ENCODE assay signal across 9 cellular contexts in the genomic region with DNA sequence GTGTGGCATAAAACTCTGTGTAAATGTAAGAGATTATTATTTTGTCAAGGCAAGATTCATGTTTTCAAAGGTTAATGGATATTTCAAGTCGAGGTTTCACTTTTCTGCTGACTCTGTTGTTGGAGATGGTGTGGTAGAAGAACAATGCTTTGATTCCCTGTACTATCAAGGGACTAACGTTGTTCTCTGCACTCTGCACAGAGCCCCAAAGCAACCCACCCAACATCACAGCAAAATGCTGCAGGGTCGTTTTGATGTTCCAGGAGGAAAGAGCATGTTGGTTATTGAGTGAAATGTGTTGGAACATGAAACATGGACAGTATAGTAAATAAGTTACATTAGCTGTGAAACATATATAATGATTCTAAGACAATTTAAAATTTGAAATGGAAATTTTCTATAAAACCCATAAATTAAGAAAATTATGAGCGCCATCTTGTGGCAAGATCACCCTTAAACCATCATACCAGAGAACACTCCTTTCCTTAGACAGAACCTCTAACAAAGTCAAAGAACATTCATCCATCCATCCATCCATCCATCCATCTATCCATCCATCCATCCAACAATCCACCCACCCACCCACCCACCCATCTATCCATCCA.
DNase-seq lines count a peak whose midpoint lies in the region; ATAC-seq and TF ChIP-seq lines count a peak whose summit lies in the region.
"Had no signal": no experiment of that assay in that cellular context is flagged by ENCODE, and none has a peak within 500 bp of the region (broad histone marks: within the 10 kb centered on the region; RNA-seq: fewer than 3 reads in every experiment).

No MANE protein-coding gene starts in this region.

- no peak overlapping the region for H3K4me3 ChIP-seq in LNCaP clone FGC (ENCODE audit: low read depth, low read length)
- H3K4me3 ChIP-seq in lower lobe of right lung = no peak overlapping the region
- no peak overlapping the region for H3K4me3 ChIP-seq in suprapubic skin

- TF ChIP-seq CTCF in LNCaP clone FGC (IDR thresholded peaks at IDR 0.05; ENCODE audit: control insufficient read depth, extremely low read depth, insufficient read depth) = peak; percentile 49
- peak; percentile 49 for TF ChIP-seq CTCF in lower lobe of right lung (IDR thresholded peaks at IDR 0.05)
- TF ChIP-seq CTCF in suprapubic skin (IDR thresholded peaks at IDR 0.05) = peak in 1 of 2 donors; percentile 22

- intact Hi-C loops in lower lobe of right lung (cut with DNase I) = loop anchor here (5.0 kb wide), 1 partner anchor 230 kb away; no protein-coding TSS in a partner anchor

- peak in 1 of 2 donors; percentile 54 for ATAC-seq in lower lobe of right lung
- ATAC-seq in GM21825 (IDR thresholded peaks at IDR 0.05; ENCODE audit: unreplicated experiment) = no peak

- DNase-seq in NCI-H2227 (lab: John Stamatoyannopoulos, UW; ENCODE audit: unreplicated experiment) (peak; percentile 18), NCI-H2227 treated with DMSO at 0.1 percent for 48 hours (lab: John Stamatoyannopoulos, UW) (no peak), LNCaP clone FGC (ENCODE audit: low read depth) (no peak), astrocyte of the hippocampus (ENCODE audit: low read depth, low spot score) (peak; percentile 35), lower lobe of right lung (no peak), suprapubic skin (ENCODE audit: low spot score in 2 of 2) (no peak)
- DNase-seq in activated CD8-positive, alpha-beta memory T cell treated with anti-CD3 and anti-CD28 coated beads for 24 hours = no peak

- 22% methylated on average over 4 of the region's 4 CpGs for WGBS in suprapubic skin

- no peak for TF ChIP-seq POLR2A in suprapubic skin (IDR thresholded peaks at IDR 0.05)

- no peaks in the 10 kb centered on the region for H3K9me3 ChIP-seq in lower lobe of right lung
- no peaks in the 10 kb centered on the region for H3K9me3 ChIP-seq in suprapubic skin
- H3K9me3 ChIP-seq: neutrophil had no signal

- no peak for TF ChIP-seq EP300 in suprapubic skin (IDR thresholded peaks at IDR 0.05)

- H3K36me3 ChIP-seq in lower lobe of right lung = no peaks in the 10 kb centered on the region
- H3K36me3 ChIP-seq in suprapubic skin = no peaks in the 10 kb centered on the region
- H3K36me3 ChIP-seq: neutrophil had no signal

- H3K27ac ChIP-seq in lower lobe of right lung = no peak overlapping the region
- H3K27ac ChIP-seq in suprapubic skin = no peak overlapping the region
- H3K27ac ChIP-seq: neutrophil had no signal

- H3K27me3 ChIP-seq in lower lobe of right lung (ENCODE audit: low read depth) = no peaks in the 10 kb centered on the region
- no peaks in the 10 kb centered on the region for H3K27me3 ChIP-seq in suprapubic skin

- H3K4me1 ChIP-seq in lower lobe of right lung (no peaks in the 10 kb centered on the region), suprapubic skin (no peaks in the 10 kb centered on the region)

Comparison
In these comparisons a context has a peak if more than half of its experiments do, and no peak if none do; other contexts are left out.
1. DNase-seq: peak in NCI-H2227 (single experiment) and astrocyte of the hippocampus (single experiment); none in NCI-H2227 treated with DMSO at 0.1 percent for 48 hours (single experiment), LNCaP clone FGC (single experiment), lower lobe of right lung (single experiment), suprapubic skin (0 of 2) and activated CD8-positive, alpha-beta memory T cell treated with anti-CD3 and anti-CD28 coated beads for 24 hours (single experiment).